6 cellular contexts compared by ENCODE assay signal in genomic region chr10:97422921-97423420, GRCh38. TPM values are rescaled to one million over a fixed set of nuclear protein-coding genes. Genes with fewer than 3 reads are reported as not detected.
DNase-seq lines count a peak whose midpoint lies in the region; ATAC-seq and TF ChIP-seq lines count a peak whose summit lies in the region.

No MANE protein-coding gene starts in this region.

- no peak overlapping the region for H3K27ac Mint-ChIP-seq in type B pancreatic cell

- no peaks in the 10 kb centered on the region for H3K27me3 Mint-ChIP-seq in type B pancreatic cell

- no peak for TF ChIP-seq CTCF in type B pancreatic cell (conservative IDR thresholded peaks at IDR 0.05)

- no peak for ATAC-seq in HG02884 (IDR thresholded peaks at IDR 0.05; ENCODE audit: unreplicated experiment)

- H3K9me3 Mint-ChIP-seq in type B pancreatic cell: no peaks in the 10 kb centered on the region

- H3K4me1 Mint-ChIP-seq in type B pancreatic cell (ENCODE audit: unreplicated experiment): peaks cover 17% of the 10 kb centered on the region

- peak overlapping the region; percentile 21 for H3K4me3 Mint-ChIP-seq in type B pancreatic cell

- no peaks in the 10 kb centered on the region for H3K36me3 Mint-ChIP-seq in type B pancreatic cell

- DNase-seq in stimulated activated CD4-positive, alpha-beta T cell treated with anti-CD3 and anti-CD28 coated beads, Interleukin-1b, Interleukin-23, amount 100 ng/mL, for 48 hours: peak; percentile 79
- no peak for DNase-seq in stimulated activated CD4-positive, alpha-beta T cell treated with anti-CD3 and anti-CD28 coated beads, Interleukin-2, amount 100 ng/mL, for 48 hours
- DNase-seq in dermis microvascular lymphatic vessel endothelial cell (ENCODE audit: low read depth in 2 of 2) (peak; percentile 51 to 90), type B pancreatic cell (ENCODE audit: extremely low spot score, unreplicated experiment) (no peak), NCI-H2081 (lab: John Stamatoyannopoulos, UW) (no peak)

RNA-seq across cellular contexts. Expression of gene PGAM1, which starts 3.0 kb away (rescaled TPM):
- total RNA-seq in dermis microvascular lymphatic vessel endothelial cell (241 and 263 TPM in 2 replicates), type B pancreatic cell (ENCODE audit: low replicate concordance) (200 and 207 TPM in 2 replicates)

RNA-seq across cellular contexts. Expression of gene RRP12, which starts 21.8 kb away (rescaled TPM):
- total RNA-seq in dermis microvascular lymphatic vessel endothelial cell: 10.2 and 10.4 TPM in 2 replicates
- total RNA-seq in type B pancreatic cell (ENCODE audit: low replicate concordance): 34.5 and 41.6 TPM in 2 replicates

RNA-seq across cellular contexts. Expression of gene EXOSC1, which starts 22.8 kb away (rescaled TPM):
- total RNA-seq in dermis microvascular lymphatic vessel endothelial cell (23.1 and 23.9 TPM in 2 replicates), type B pancreatic cell (ENCODE audit: low replicate concordance) (34.8 and 36.1 TPM in 2 replicates)

RNA-seq across cellular contexts. Expression of gene ZDHHC16, which starts 23.0 kb away (rescaled TPM):
- total RNA-seq in dermis microvascular lymphatic vessel endothelial cell: 28.0 and 32.0 TPM in 2 replicates
- total RNA-seq in type B pancreatic cell (ENCODE audit: low replicate concordance): 50.7 and 53.7 TPM in 2 replicates

Comparison
In these comparisons a context has a peak if more than half of its experiments do, and no peak if none do; other contexts are left out.
1. DNase-seq: peak in stimulated activated CD4-positive, alpha-beta T cell treated with anti-CD3 and anti-CD28 coated beads, Interleukin-1b, Interleukin-23, amount 100 ng/mL, for 48 hours (single experiment) and dermis microvascular lymphatic vessel endothelial cell (2 of 2); none in stimulated activated CD4-positive, alpha-beta T cell treated with anti-CD3 and anti-CD28 coated beads, Interleukin-2, amount 100 ng/mL, for 48 hours (0 of 2), type B pancreatic cell (single experiment) and NCI-H2081 (0 of 2).